ENCODE assay signal across 8 cellular contexts in genomic region chr12:110742718-110743570, GRCh38.
DNase-seq lines count a peak whose midpoint lies in the region; ATAC-seq and TF ChIP-seq lines count a peak whose summit lies in the region.

PPP1CC (minus strand) TSS chr12:110742891; CDS start chr12:110742707, 184 bp downstream.

- in situ Hi-C loops in GM18951 (cut with MboI; ENCODE audit: low sequenced_read_pairs, unreplicated experiment): no loop called here

- TF ChIP-seq CTCF in AG04449 (IDR thresholded peaks at IDR 0.05; ENCODE audit: insufficient read depth, low read length, missing control alignments): no peak

- CTCF ChIA-PET in AG04449 (lab: Yijun Ruan, JAX): no interaction called here

- DNase-seq in AG04449 (ENCODE audit: low read depth, low spot score): peak; percentile 40
- DNase-seq in NCI-H446 (lab: John Stamatoyannopoulos, UW): peak; percentile 70 to 94
- peak; percentile 85 for DNase-seq in activated CD4-positive, CD25-positive, alpha-beta regulatory T cell treated with anti-CD3 and anti-CD28 coated beads, Interleukin-2, amount 50 U/mL, for 16 hours (ENCODE audit: low read depth, low spot score)
- DNase-seq in central memory CD4-positive, alpha-beta T cell: peak; percentile 92
- DNase-seq in iris pigment epithelial cell (ENCODE audit: low read depth): peak; percentile 93
- DNase-seq in stimulated activated CD4-positive, alpha-beta T cell treated with anti-CD3 and anti-CD28 coated beads, Interleukin-12 subunit alpha, Interleukin-12 subunit beta, amount 100 ng/mL, for 24 hours (ENCODE audit: low read depth in 2 of 2): peak; percentile 80 to 86

- peak; percentile 87 for TF ChIP-seq POLR2A in GM18951 (IDR thresholded peaks at IDR 0.05; ENCODE audit: extremely low read depth, insufficient read depth, insufficient read length)

- H3K4me3 ChIP-seq in AG04449 (ENCODE audit: low read depth, low read length): peak within 1 kb of the TSS; percentile 94

- peak; percentile 75 for ATAC-seq in HG03280 (IDR thresholded peaks at IDR 0.05; ENCODE audit: unreplicated experiment)

- POLR2A ChIA-PET in AG04449 (lab: Yijun Ruan, JAX): interaction anchor here (0.5 to 0.6 kb wide), 2 partner anchors 12 to 129 kb away, joined by 3 to 4 read pairs; partner anchors contain the start of gene TCTN1

Comparison
In these comparisons a context has a peak if more than half of its experiments do, and no peak if none do; other contexts are left out.
1. Peak in every context shown above with its lines: DNase-seq, ATAC-seq and H3K4me3 ChIP-seq.
2. DNase-seq: peak in every context shown above with its lines; median percentile 93 in iris pigment epithelial cell; 92 in central memory CD4-positive, alpha-beta T cell; 85 in activated CD4-positive, CD25-positive, alpha-beta regulatory T cell treated with anti-CD3 and anti-CD28 coated beads, Interleukin-2, amount 50 U/mL, for 16 hours; 83 in stimulated activated CD4-positive, alpha-beta T cell treated with anti-CD3 and anti-CD28 coated beads, Interleukin-12 subunit alpha, Interleukin-12 subunit beta, amount 100 ng/mL, for 24 hours; 82 in NCI-H446; 40 in AG04449.